ENCODE assay signal across 16 cellular contexts in the genomic region with DNA sequence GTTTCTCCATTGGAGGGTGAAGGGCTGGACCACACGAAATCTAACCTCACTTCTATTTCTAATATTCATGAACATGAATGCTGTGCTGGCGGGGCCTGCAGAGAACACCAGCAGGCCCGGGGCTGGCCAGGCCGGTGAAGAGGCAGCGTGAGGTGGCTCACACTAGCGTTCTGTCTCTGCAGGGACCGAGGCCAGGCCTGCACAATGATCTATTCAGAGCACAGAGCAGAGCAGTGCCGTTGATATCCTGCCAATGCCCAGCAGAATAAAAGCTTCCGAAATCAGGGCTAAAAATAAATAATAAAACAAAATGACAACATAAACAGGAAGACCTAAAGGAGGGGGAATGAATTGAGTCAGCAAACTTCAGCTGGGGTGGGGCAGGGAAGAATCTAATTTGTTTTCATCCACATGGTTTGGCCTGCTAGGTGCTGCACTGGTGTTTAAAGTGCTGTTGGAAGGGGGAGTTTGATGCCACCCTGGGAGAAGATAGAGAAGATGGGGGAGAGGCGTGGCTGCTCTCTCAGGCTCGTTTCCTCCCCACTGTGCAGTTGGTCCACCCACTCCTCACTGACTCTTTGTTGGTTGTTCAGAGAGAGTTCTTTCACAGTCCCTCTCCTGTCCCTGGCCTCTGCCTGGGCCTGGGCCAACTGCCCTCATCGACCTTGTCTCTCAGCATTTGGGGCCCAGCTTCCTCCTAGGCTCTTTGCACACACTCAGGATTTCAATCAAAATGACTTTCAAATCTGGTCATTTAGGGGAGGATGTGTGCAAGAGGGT.
DNase-seq lines count a peak whose midpoint lies in the region; ATAC-seq, FAIRE-seq and TF ChIP-seq lines count a peak whose summit lies in the region.
"Had no signal": no experiment of that assay in that cellular context is flagged by ENCODE, and none has a peak within 500 bp of the region (broad histone marks: within the 10 kb centered on the region; RNA-seq: fewer than 3 reads in every experiment).

No MANE protein-coding gene starts in this region.

- H3K9me2 ChIP-seq in GM23338 (ENCODE audit: insufficient read depth), result no peaks in the 10 kb centered on the region

- H3K4me3 Mint-ChIP-seq in GM23338, result no peak overlapping the region
- H3K4me3 Mint-ChIP-seq in astrocyte (ENCODE audit: unreplicated experiment), result no peak overlapping the region
- H3K4me3 Mint-ChIP-seq: activated naive CD4-positive, alpha-beta T cell treated with anti-CD3 and anti-CD28 coated beads, Interleukin-2, amount 10 ng/mL, durations not matched to agents 7 days and 5 days had no signal

- H3K4me2 ChIP-seq in GM23338 (0 out of 2 replicates have a peak overlapping the region, but pooled peaks have one; percentile 32), astrocyte (ENCODE audit: low read length) (no peak overlapping the region)
- H3K4me2 ChIP-seq: hepatocyte had no signal

- no peaks in the 10 kb centered on the region for H3K36me3 ChIP-seq in GM23338 (ENCODE audit: insufficient read depth)
- no peaks in the 10 kb centered on the region for H3K36me3 ChIP-seq in astrocyte (ENCODE audit: insufficient read depth, low read length)
- no peaks in the 10 kb centered on the region for H3K36me3 ChIP-seq in psoas muscle (ENCODE audit: insufficient read depth in 1 of 2, low read depth in 1 of 2)
- no peaks in the 10 kb centered on the region for H3K36me3 ChIP-seq in tibial artery
- H3K36me3 ChIP-seq: transverse colon had no signal

- H3K4me3 ChIP-seq in GM23338 (no peak overlapping the region), astrocyte (ENCODE audit: insufficient read depth, low read depth, low read length) (no peak overlapping the region), right cardiac atrium (ENCODE audit: low read length) (no peak overlapping the region), psoas muscle (no peak overlapping the region), tibial artery (no peak overlapping the region)
- H3K4me3 ChIP-seq: hepatocyte, transverse colon had no signal

- H3K9me3 ChIP-seq in astrocyte (ENCODE audit: insufficient read depth, low read depth, low read length) (no peaks in the 10 kb centered on the region), right cardiac atrium (ENCODE audit: control insufficient read depth, low read length) (no peaks in the 10 kb centered on the region), psoas muscle (no peaks in the 10 kb centered on the region), tibial artery (no peaks in the 10 kb centered on the region)
- H3K9me3 ChIP-seq: transverse colon had no signal

- ATAC-seq in GM23338 (peak; percentile 55), right cardiac atrium (peak; percentile 75 to 78), psoas muscle (peak; percentile 53 to 86 (median 82))

- no peaks in the 10 kb centered on the region for H3K36me3 Mint-ChIP-seq in GM23338 (ENCODE audit: low read depth)
- no peaks in the 10 kb centered on the region for H3K36me3 Mint-ChIP-seq in astrocyte (ENCODE audit: low read depth, unreplicated experiment)
- H3K36me3 Mint-ChIP-seq: activated naive CD4-positive, alpha-beta T cell treated with anti-CD3 and anti-CD28 coated beads, Interleukin-2, amount 10 ng/mL, durations not matched to agents 7 days and 5 days had no signal

- H3K27ac Mint-ChIP-seq in GM23338 (no peak overlapping the region), astrocyte (ENCODE audit: unreplicated experiment) (no peak overlapping the region)
- H3K27ac Mint-ChIP-seq: activated naive CD4-positive, alpha-beta T cell treated with anti-CD3 and anti-CD28 coated beads, Interleukin-2, amount 10 ng/mL, durations not matched to agents 7 days and 5 days had no signal

- H2AFZ ChIP-seq in GM23338, result peak overlapping the region; percentile 90
- peak overlapping the region; percentile 38 for H2AFZ ChIP-seq in astrocyte (ENCODE audit: low read depth, low read length)
- H2AFZ ChIP-seq: hepatocyte had no signal

- no peak for FAIRE-seq in astrocyte (lab: Jason Lieb, UNC)
- FAIRE-seq: HTR-8/SVneo had no signal

- H3K27ac ChIP-seq in GM23338 (ENCODE audit: low read depth) (no peak overlapping the region), astrocyte (ENCODE audit: low read depth, low read length) (no peak overlapping the region), right cardiac atrium (ENCODE audit: low read length) (peak overlapping the region; percentile 21), psoas muscle (no peak overlapping the region), tibial artery (no peak overlapping the region)
- H3K27ac ChIP-seq: hepatocyte, transverse colon had no signal

- H3K4me1 ChIP-seq in GM23338 (ENCODE audit: insufficient read depth) (peaks cover 27% of the 10 kb centered on the region), astrocyte (ENCODE audit: insufficient read depth, low read length) (peaks cover 12% of the 10 kb centered on the region), right cardiac atrium (ENCODE audit: control insufficient read depth, insufficient read depth, low read length) (peaks cover 5% of the 10 kb centered on the region), psoas muscle (no peaks in the 10 kb centered on the region), tibial artery (no peaks in the 10 kb centered on the region)
- H3K4me1 ChIP-seq: transverse colon had no signal

- H3K79me2 ChIP-seq in GM23338 (replicated peaks; ENCODE audit: insufficient read depth) (no peaks in the 10 kb centered on the region), astrocyte (ENCODE audit: insufficient read depth, low read length) (no peaks in the 10 kb centered on the region)
- H3K79me2 ChIP-seq: hepatocyte had no signal

- 30% methylated on average over 12 of the region's 12 CpGs for WGBS in right cardiac atrium
- WGBS in psoas muscle, 3 donors, result 24 to 38% (median 25%) methylated on average over 12 of the region's 12 CpGs

- H3K27me3 Mint-ChIP-seq in GM23338 (ENCODE audit: insufficient read depth, low read depth, poor library complexity), result no peaks in the 10 kb centered on the region
- no peaks in the 10 kb centered on the region for H3K27me3 Mint-ChIP-seq in astrocyte (ENCODE audit: low read depth, unreplicated experiment)
- H3K27me3 Mint-ChIP-seq: activated naive CD4-positive, alpha-beta T cell treated with anti-CD3 and anti-CD28 coated beads, Interleukin-2, amount 10 ng/mL, durations not matched to agents 7 days and 5 days had no signal

- peaks cover 6% of the 10 kb centered on the region; the same call in 2 of the 3 replicates for H3K9me3 Mint-ChIP-seq in GM23338
- H3K9me3 Mint-ChIP-seq in astrocyte (ENCODE audit: unreplicated experiment), result no peaks in the 10 kb centered on the region
- H3K9me3 Mint-ChIP-seq: activated naive CD4-positive, alpha-beta T cell treated with anti-CD3 and anti-CD28 coated beads, Interleukin-2, amount 10 ng/mL, durations not matched to agents 7 days and 5 days had no signal

- DNase-seq in GM23338 (ENCODE audit: low spot score) (no peak), astrocyte (ENCODE audit: low read depth) (no peak), right cardiac atrium (peak; percentile 20 to 70 (median 66)), psoas muscle (no peak), GOT3 (lab: John Stamatoyannopoulos, UW) (no peak), NCI-H1436 treated with DMSO at 0.1 percent for 48 hours (lab: John Stamatoyannopoulos, UW) (no peak), tibial artery (no peak)
- no peak for DNase-seq in activated effector memory CD4-positive, alpha-beta T cell treated with Interleukin-2 at 50 U/mL for 16 hours
- DNase-seq: activated naive CD4-positive, alpha-beta T cell treated with anti-CD3 and anti-CD28 coated beads, Interleukin-2, amount 10 ng/mL, durations not matched to agents 7 days and 5 days; AML-193; central memory CD4-positive, alpha-beta T cell; DMS79; NCI-H2171; transverse colon had no signal

- H4K20me1 ChIP-seq in GM23338 (replicated peaks; ENCODE audit: insufficient read depth) (no peaks in the 10 kb centered on the region), astrocyte (ENCODE audit: insufficient read depth, low read length) (no peaks in the 10 kb centered on the region)

- no peak overlapping the region for H3K9ac ChIP-seq in astrocyte (ENCODE audit: low read length)

- no peaks in the 10 kb centered on the region for H3F3A ChIP-seq in GM23338 (replicated peaks; ENCODE audit: low read depth)

- H3K4me1 Mint-ChIP-seq in GM23338, result peaks cover 15% of the 10 kb centered on the region
- H3K4me1 Mint-ChIP-seq in astrocyte (ENCODE audit: low read depth, unreplicated experiment), result peaks cover 2% of the 10 kb centered on the region
- H3K4me1 Mint-ChIP-seq: activated naive CD4-positive, alpha-beta T cell treated with anti-CD3 and anti-CD28 coated beads, Interleukin-2, amount 10 ng/mL, durations not matched to agents 7 days and 5 days had no signal

- intact Hi-C loops in right cardiac atrium (cut with DNase I), result loop anchor here in 2 of 4 donors (5.0 to 10.0 kb wide), 3 partner anchors 1328 to 1358 kb away; no protein-coding TSS in a partner anchor
- intact Hi-C loops in psoas muscle (cut with DNase I), result loop anchor here (5.0 to 10.0 kb wide), 4 partner anchors 688 to 1358 kb away; no protein-coding TSS in a partner anchor
- intact Hi-C loops in tibial artery (cut with DNase I; ENCODE audit: low total_unique reads), result no loop called here

- TF ChIP-seq CTCF in GM23338 (conservative IDR thresholded peaks at IDR 0.05; ENCODE audit: low read depth in 2 of 2) (no peak), astrocyte (IDR thresholded peaks at IDR 0.05; ENCODE audit: insufficient read depth, low read depth, low read length) (no peak), psoas muscle (IDR thresholded peaks at IDR 0.05) (no peak), tibial artery (IDR thresholded peaks at IDR 0.05) (no peak)

- H3K27me3 ChIP-seq in GM23338 (ENCODE audit: insufficient read depth) (no peaks in the 10 kb centered on the region), astrocyte (ENCODE audit: insufficient read depth, low read length) (no peaks in the 10 kb centered on the region), right cardiac atrium (ENCODE audit: control insufficient read depth, insufficient read depth) (no peaks in the 10 kb centered on the region), psoas muscle (ENCODE audit: insufficient read depth in 3 of 3, low read length in 2 of 3) (no peaks in the 10 kb centered on the region), tibial artery (peaks cover 0 to 6% of the 10 kb centered on the region in 2 donors)
- H3K27me3 ChIP-seq: transverse colon had no signal

TF ChIP-seq in GM23338, 12 proteins besides CTCF, POLR2A, EP300 and RAD21 (continues in another document):
- TF ChIP-seq POLR2AphosphoS5 (IDR thresholded peaks at IDR 0.05; ENCODE audit: low read depth) (no peak), CREB1 (CRISPR knock-in tag; IDR thresholded peaks at IDR 0.05; ENCODE audit: low read depth) (no peak), EZH2phosphoT487 (IDR thresholded peaks at IDR 0.05; ENCODE audit: unreplicated experiment) (no peak)

Comparison
In these comparisons a context has a peak if more than half of its experiments do, and no peak if none do; other contexts are left out.
1. DNase-seq: peak in right cardiac atrium (3 of 3); none in GM23338 (single experiment), astrocyte (single experiment), psoas muscle (0 of 2), GOT3 (single experiment), NCI-H1436 treated with DMSO at 0.1 percent for 48 hours (single experiment), tibial artery (0 of 2) and activated effector memory CD4-positive, alpha-beta T cell treated with Interleukin-2 at 50 U/mL for 16 hours (single experiment).
2. Peak in every context shown above with its lines, with median percentiles within 50 percentile points of each other: ATAC-seq.